ENCODE assay signal across 21 cellular contexts in genomic region chr4:78532046-78532445, GRCh38. TPM values are rescaled to one million over a fixed set of nuclear protein-coding genes. Genes with fewer than 3 reads are reported as not detected.
"Had no signal": no experiment of that assay in that cellular context is flagged by ENCODE, and none has a peak within 500 bp of the region (broad histone marks: within the 10 kb centered on the region; RNA-seq: fewer than 3 reads in every experiment).

No MANE protein-coding gene starts in this region.

- H3K27ac ChIP-seq: cardiac muscle cell, right atrium auricular region, thyroid gland had no signal

- H3K4me3 Mint-ChIP-seq: activated CD4-positive, alpha-beta T cell treated with anti-CD3 and anti-CD28 coated beads for 36 hours; activated naive CD8-positive, alpha-beta T cell; effector memory CD8-positive, alpha-beta T cell; T-helper 17 cell had no signal

- H3K27ac Mint-ChIP-seq: activated CD4-positive, alpha-beta T cell treated with anti-CD3 and anti-CD28 coated beads for 36 hours; activated naive CD8-positive, alpha-beta T cell; effector memory CD8-positive, alpha-beta T cell; progenitor cell of endocrine pancreas; T-helper 17 cell had no signal

- H3K36me3 ChIP-seq: cardiac muscle cell, left lung, right atrium auricular region, thyroid gland had no signal

- H3K4me3 ChIP-seq: cardiac muscle cell, left lung, right atrium auricular region, thyroid gland had no signal

- H3K4me1 ChIP-seq: left lung, right atrium auricular region, thyroid gland had no signal

- H3K27me3 ChIP-seq: cardiac muscle cell, left lung, right atrium auricular region, thyroid gland had no signal

- H3K36me3 Mint-ChIP-seq: activated naive CD8-positive, alpha-beta T cell had no signal

- H3K27me3 Mint-ChIP-seq: activated CD4-positive, alpha-beta T cell treated with anti-CD3 and anti-CD28 coated beads for 36 hours; activated naive CD8-positive, alpha-beta T cell; progenitor cell of endocrine pancreas had no signal

- ATAC-seq: activated CD4-positive, alpha-beta T cell treated with anti-CD3 and anti-CD28 coated beads for 36 hours; effector memory CD8-positive, alpha-beta T cell; left lung; T-helper 17 cell had no signal

- DNase-seq: activated CD4-positive, alpha-beta T cell treated with anti-CD3 and anti-CD28 coated beads for 36 hours; activated CD4-positive, alpha-beta T cell treated with anti-CD3 and anti-CD28 coated beads, Interleukin-2, amount 50 U/mL, for 48 hours; activated gamma-delta T cell treated with Interleukin-2 at 50 U/mL for 16 hours; effector memory CD8-positive, alpha-beta T cell; erythroblast; foreskin melanocyte; glutamatergic neuron; hypothalamus; kidney; left lung; midbrain; stimulated activated CD4-positive, alpha-beta T cell treated with anti-CD3 and anti-CD28 coated beads, Interleukin-12 subunit alpha, Interleukin-12 subunit beta, amount 100 ng/mL, for 4 hours; stimulated activated CD4-positive, alpha-beta T cell treated with anti-CD3 and anti-CD28 coated beads, Interleukin-2, amount 100 ng/mL, for 24 hours; stimulated activated naive CD4-positive, alpha-beta T cell treated with Interleukin-2 at 50 U/mL for 16 hours; T-helper 17 cell; thyroid gland had no signal

- H3K9me3 Mint-ChIP-seq: effector memory CD8-positive, alpha-beta T cell had no signal

- H3K4me1 Mint-ChIP-seq: activated CD4-positive, alpha-beta T cell treated with anti-CD3 and anti-CD28 coated beads for 36 hours; T-helper 17 cell had no signal

- FAIRE-seq: kidney had no signal

- H3K9me3 ChIP-seq: left lung, thyroid gland had no signal

RNA-seq across cellular contexts. Expression of gene ANXA3, which starts 19.5 kb away (rescaled TPM):
- total RNA-seq: myocyte had no signal
